1 cellular context compared by ENCODE assay signal in genomic region chr3:81476652-81477051, GRCh38.
TF ChIP-seq lines count a peak whose summit lies in the region.

No MANE protein-coding gene starts in this region.

TF ChIP-seq in K562, 482 proteins besides CTCF, POLR2A, EP300 and RAD21 (continued from another document):
- TF ChIP-seq PREB (CRISPR knock-in tag; IDR thresholded peaks at IDR 0.05): no peak
- no peak for TF ChIP-seq CBFA2T3 (IDR thresholded peaks at IDR 0.05)
- no peak for TF ChIP-seq SMARCA5 (IDR thresholded peaks at IDR 0.05)
- no peak for TF ChIP-seq SMAD1 (IDR thresholded peaks at IDR 0.05; ENCODE audit: low read depth, low read length, partially characterized antibody)
- TF ChIP-seq ARID3B (CRISPR knock-in tag; IDR thresholded peaks at IDR 0.05; ENCODE audit: borderline replicate concordance): no peak
- no peak for TF ChIP-seq ZFPM2 (CRISPR knock-in tag; IDR thresholded peaks at IDR 0.05)
- TF ChIP-seq ATF4 (CRISPR knock-in tag; IDR thresholded peaks at IDR 0.05): no peak
- no peak for TF ChIP-seq ZNF23 (CRISPR knock-in tag; IDR thresholded peaks at IDR 0.05)
- TF ChIP-seq SAFB2 (IDR thresholded peaks at IDR 0.05; ENCODE audit: borderline replicate concordance, low read depth, low read length, severe bottlenecking): no peak
- no peak for TF ChIP-seq RBM22 (IDR thresholded peaks at IDR 0.05; ENCODE audit: low read depth, low read length, poor library complexity, severe bottlenecking)
- no peak for TF ChIP-seq ZNF79 (CRISPR knock-in tag; IDR thresholded peaks at IDR 0.05; ENCODE audit: low read depth)
